26 cellular contexts compared by ENCODE assay signal in the genomic region with DNA sequence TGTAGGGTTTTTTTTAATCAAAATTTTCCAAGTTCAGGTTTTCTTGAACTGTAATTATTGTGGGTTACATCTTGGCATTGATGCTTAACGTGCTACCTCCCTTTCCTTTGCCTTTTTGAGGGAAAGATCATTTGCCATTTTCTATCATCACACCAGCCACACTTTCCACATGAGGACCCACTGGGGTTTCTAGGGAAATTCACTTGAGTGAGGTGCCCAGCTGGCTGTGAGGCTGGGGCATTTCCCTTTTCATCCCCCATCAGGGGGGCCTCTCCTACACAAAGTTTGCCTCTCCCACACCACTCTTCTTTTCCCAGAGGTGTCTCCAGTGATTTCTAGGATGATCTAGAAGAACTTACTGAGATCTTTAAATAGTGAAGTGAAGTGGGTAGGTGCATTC.
DNase-seq lines count a peak whose midpoint lies in the region; ATAC-seq and TF ChIP-seq lines count a peak whose summit lies in the region.
"Had no signal": no experiment of that assay in that cellular context is flagged by ENCODE, and none has a peak within 500 bp of the region (broad histone marks: within the 10 kb centered on the region; RNA-seq: fewer than 3 reads in every experiment).

No MANE protein-coding gene starts in this region.

- H2BK20ac ChIP-seq in IMR-90 (ENCODE audit: low read depth, low read length), result peak overlapping the region; percentile 57

- H3K9me1 ChIP-seq in IMR-90 (ENCODE audit: insufficient read depth, low read length), result peaks cover 10% of the 10 kb centered on the region

- H3K27ac Mint-ChIP-seq in stimulated activated naive B cell treated with anti-CD40 and anti-IgM and Interleukin-4, amounts not matched to agents 10 μg/mL and 1 μg/mL and 100 μg/mL, for 72 hours, result peak overlapping the region; percentile 91
- no peak overlapping the region for H3K27ac Mint-ChIP-seq in activated CD8-positive, alpha-beta memory T cell treated with anti-CD3 and anti-CD28 coated beads, Interleukin-2, amount 10 ng/mL, durations not matched to agents 7 days and 5 days
- H3K27ac Mint-ChIP-seq: activated CD8-positive, alpha-beta T cell treated with anti-CD3 and anti-CD28 coated beads, Interleukin-2, amount 10 ng/mL, durations not matched to agents 7 days and 5 days; activated naive CD4-positive, alpha-beta T cell treated with anti-CD3 and anti-CD28 coated beads, Interleukin-2, amount 50 U/mL, for 24 hours; activated T-cell treated with anti-CD3 and anti-CD28 coated beads, Interleukin-2, amount 50 U/mL, for 72 hours; type B pancreatic cell had no signal

- no TSS peak for BruUV-seq in IMR-90 (replicated peaks; lab: Mats Ljungman, UMichigan)

- H3K27me3 ChIP-seq in IMR-90 (ENCODE audit: control insufficient read depth, insufficient read depth, low read length), result peaks cover 2% of the 10 kb centered on the region; the same call in 1 of the 2 replicates
- H3K27me3 ChIP-seq: ascending aorta, spleen had no signal

- no peak overlapping the region for H2BK5ac ChIP-seq in IMR-90 (ENCODE audit: low read depth, low read length, poor library complexity, severe bottlenecking)

- H3K4me3 Mint-ChIP-seq in stimulated activated naive B cell treated with anti-CD40 and anti-IgM and Interleukin-4, amounts not matched to agents 10 μg/mL and 1 μg/mL and 100 μg/mL, for 72 hours, result peak overlapping the region; percentile 36 to 55
- H3K4me3 Mint-ChIP-seq in activated T-cell treated with anti-CD3 and anti-CD28 coated beads, Interleukin-2, amount 50 U/mL, for 4 hours, result no peak overlapping the region
- no peak overlapping the region for H3K4me3 Mint-ChIP-seq in activated CD8-positive, alpha-beta memory T cell treated with anti-CD3 and anti-CD28 coated beads, Interleukin-2, amount 10 ng/mL, durations not matched to agents 7 days and 5 days
- H3K4me3 Mint-ChIP-seq: activated CD8-positive, alpha-beta T cell treated with anti-CD3 and anti-CD28 coated beads, Interleukin-2, amount 10 ng/mL, durations not matched to agents 7 days and 5 days; activated naive CD4-positive, alpha-beta T cell treated with anti-CD3 and anti-CD28 coated beads, Interleukin-2, amount 50 U/mL, for 24 hours; activated T-cell treated with anti-CD3 and anti-CD28 coated beads, Interleukin-2, amount 50 U/mL, for 72 hours; type B pancreatic cell had no signal

- H3K4me1 Mint-ChIP-seq in stimulated activated naive B cell treated with anti-CD40 and anti-IgM and Interleukin-4, amounts not matched to agents 10 μg/mL and 1 μg/mL and 100 μg/mL, for 72 hours, result peaks cover 30 to 41% of the 10 kb centered on the region in 2 donors
- H3K4me1 Mint-ChIP-seq in activated T-cell treated with anti-CD3 and anti-CD28 coated beads, Interleukin-2, amount 50 U/mL, for 4 hours (ENCODE audit: low read depth), result no peaks in the 10 kb centered on the region
- no peaks in the 10 kb centered on the region for H3K4me1 Mint-ChIP-seq in activated CD8-positive, alpha-beta memory T cell treated with anti-CD3 and anti-CD28 coated beads, Interleukin-2, amount 10 ng/mL, durations not matched to agents 7 days and 5 days
- H3K4me1 Mint-ChIP-seq: activated naive CD4-positive, alpha-beta T cell treated with anti-CD3 and anti-CD28 coated beads, Interleukin-2, amount 50 U/mL, for 24 hours had no signal

- DNase-seq in IMR-90 (no peak), NK-92 (lab: John Stamatoyannopoulos, UW; ENCODE audit: unreplicated experiment) (no peak), NCI-H2029 treated with DMSO at 0.1 percent for 48 hours (lab: John Stamatoyannopoulos, UW) (no peak)
- peak; percentile 65 for DNase-seq in stimulated activated naive B cell treated with anti-CD40 and anti-IgM and Interleukin-4, amounts not matched to agents 10 μg/mL and 1 μg/mL and 100 μg/mL, for 72 hours
- no peak for DNase-seq in activated T-cell treated with anti-CD3 and anti-CD28 coated beads, Interleukin-2, amount 50 U/mL, for 4 hours
- DNase-seq in activated CD8-positive, alpha-beta memory T cell treated with anti-CD3 and anti-CD28 coated beads, Interleukin-2, amount 10 ng/mL, durations not matched to agents 7 days and 5 days, result no peak
- DNase-seq: activated CD4-positive, CD25-positive, alpha-beta regulatory T cell treated with anti-CD3 and anti-CD28 coated beads, Interleukin-2, amount 50 U/mL, for 72 hours; activated CD8-positive, alpha-beta T cell treated with anti-CD3 and anti-CD28 coated beads, Interleukin-2, amount 10 ng/mL, durations not matched to agents 7 days and 5 days; activated T-cell treated with anti-CD3 and anti-CD28 coated beads, Interleukin-2, amount 50 U/mL, for 72 hours; COR-L47; foreskin melanocyte; HCEC 1CT; hippocampal formation; Kasumi-1; lower lobe of right lung; NCI-H1092; NCI-H2081 treated with DMSO at 0.1 percent for 48 hours; NCI-H446 treated with DMSO at 0.1 percent for 48 hours; spleen; stimulated activated CD4-positive, alpha-beta T cell treated with anti-CD3 and anti-CD28 coated beads, Interleukin-4, amount 100 ng/mL, for 4 hours had no signal

- no peak overlapping the region for H3K4me2 ChIP-seq in IMR-90 (ENCODE audit: low read depth, low read length)

- CTCF ChIA-PET in IMR-90 (lab: Yijun Ruan, JAX), result interaction anchor here (1.5 kb wide), 1 partner anchor 15 kb away, joined by 3 read pairs; no protein-coding TSS in a partner anchor
- CTCF ChIA-PET in activated CD8-positive, alpha-beta memory T cell treated with anti-CD3 and anti-CD28 coated beads, Interleukin-2, amount 10 ng/mL, durations not matched to agents 7 days and 5 days (lab: Charles Lee), result interaction anchor here (1.5 kb wide), 1 partner anchor 22 kb away, joined by 3 read pairs; no protein-coding TSS in a partner anchor

- peak overlapping the region; percentile 85 for H4K5ac ChIP-seq in IMR-90 (ENCODE audit: low read depth, low read length)

- H3K27ac ChIP-seq in IMR-90 (ENCODE audit: insufficient read depth, low read length), result peak overlapping the region; percentile 41; the same call in 1 of the 2 replicates
- H3K27ac ChIP-seq: ascending aorta, lower lobe of right lung, spleen had no signal

- no peak overlapping the region for H3K56ac ChIP-seq in IMR-90 (ENCODE audit: extremely low read depth, insufficient read depth, low read length)

- peak overlapping the region; percentile 74 for H3K14ac ChIP-seq in IMR-90 (replicated peaks; ENCODE audit: low read depth, low read length)

- TF ChIP-seq POLR2A in IMR-90 (IDR thresholded peaks at IDR 0.05; ENCODE audit: low read depth, low read length), result no peak

- peak overlapping the region; percentile 69 for H3K18ac ChIP-seq in IMR-90 (ENCODE audit: low read depth, low read length)

- H2AK5ac ChIP-seq in IMR-90 (ENCODE audit: low read depth, low read length), result peak overlapping the region; percentile 76; the same call in 1 of the 2 replicates

- peak overlapping the region; percentile 40 for H4K91ac ChIP-seq in IMR-90 (ENCODE audit: insufficient read depth, low read depth, low read length)

- peak overlapping the region; percentile 61 for H2BK120ac ChIP-seq in IMR-90 (ENCODE audit: low read depth, low read length)

- H3K27me3 Mint-ChIP-seq in stimulated activated naive B cell treated with anti-CD40 and anti-IgM and Interleukin-4, amounts not matched to agents 10 μg/mL and 1 μg/mL and 100 μg/mL, for 72 hours, result peaks cover 4 to 6% of the 10 kb centered on the region in 2 donors
- H3K27me3 Mint-ChIP-seq in activated T-cell treated with anti-CD3 and anti-CD28 coated beads, Interleukin-2, amount 50 U/mL, for 4 hours (ENCODE audit: low read depth), result no peaks in the 10 kb centered on the region
- no peaks in the 10 kb centered on the region for H3K27me3 Mint-ChIP-seq in activated CD8-positive, alpha-beta memory T cell treated with anti-CD3 and anti-CD28 coated beads, Interleukin-2, amount 10 ng/mL, durations not matched to agents 7 days and 5 days

- no peak overlapping the region for H3K4me3 ChIP-seq in IMR-90 (ENCODE audit: insufficient read depth, low read depth, low read length)
- H3K4me3 ChIP-seq: ascending aorta, lower lobe of right lung, spleen had no signal

- TF ChIP-seq CTCF in IMR-90 (conservative IDR thresholded peaks at IDR 0.05; ENCODE audit: low read depth, low read length), result no peak

- H3K9ac ChIP-seq in IMR-90 (ENCODE audit: low read depth, low read length), result no peak overlapping the region

- H3K36me3 Mint-ChIP-seq in stimulated activated naive B cell treated with anti-CD40 and anti-IgM and Interleukin-4, amounts not matched to agents 10 μg/mL and 1 μg/mL and 100 μg/mL, for 72 hours, result peaks cover 3 to 11% of the 10 kb centered on the region in 2 donors
- no peaks in the 10 kb centered on the region for H3K36me3 Mint-ChIP-seq in activated T-cell treated with anti-CD3 and anti-CD28 coated beads, Interleukin-2, amount 50 U/mL, for 4 hours (ENCODE audit: insufficient read depth)
- no peaks in the 10 kb centered on the region for H3K36me3 Mint-ChIP-seq in activated CD8-positive, alpha-beta memory T cell treated with anti-CD3 and anti-CD28 coated beads, Interleukin-2, amount 10 ng/mL, durations not matched to agents 7 days and 5 days
- H3K36me3 Mint-ChIP-seq: activated naive CD4-positive, alpha-beta T cell treated with anti-CD3 and anti-CD28 coated beads, Interleukin-2, amount 50 U/mL, for 24 hours; type B pancreatic cell had no signal

- peaks cover 3 to 4% of the 10 kb centered on the region in 2 donors for H3K9me3 Mint-ChIP-seq in stimulated activated naive B cell treated with anti-CD40 and anti-IgM and Interleukin-4, amounts not matched to agents 10 μg/mL and 1 μg/mL and 100 μg/mL, for 72 hours
- peaks cover 4% of the 10 kb centered on the region for H3K9me3 Mint-ChIP-seq in activated T-cell treated with anti-CD3 and anti-CD28 coated beads, Interleukin-2, amount 50 U/mL, for 4 hours
- no peaks in the 10 kb centered on the region for H3K9me3 Mint-ChIP-seq in activated CD8-positive, alpha-beta memory T cell treated with anti-CD3 and anti-CD28 coated beads, Interleukin-2, amount 10 ng/mL, durations not matched to agents 7 days and 5 days (ENCODE audit: low read depth)
- H3K9me3 Mint-ChIP-seq: activated naive CD4-positive, alpha-beta T cell treated with anti-CD3 and anti-CD28 coated beads, Interleukin-2, amount 50 U/mL, for 24 hours; type B pancreatic cell had no signal

- no peaks in the 10 kb centered on the region for H3K9me3 ChIP-seq in IMR-90 (ENCODE audit: control insufficient read depth, insufficient read depth, low read length)
- H3K9me3 ChIP-seq: ascending aorta, lower lobe of right lung, spleen had no signal

- H3K23ac ChIP-seq in IMR-90 (ENCODE audit: low read depth, low read length), result no peak overlapping the region

- peaks cover 20% of the 10 kb centered on the region for H3K4me1 ChIP-seq in IMR-90 (ENCODE audit: control insufficient read depth, insufficient read depth, low read length)
- H3K4me1 ChIP-seq: ascending aorta, lower lobe of right lung, spleen had no signal

- H3K79me1 ChIP-seq in IMR-90 (ENCODE audit: low read depth in 1 of 2, low read length in 2 of 2), result no peaks in the 10 kb centered on the region

- no peaks in the 10 kb centered on the region for H3K36me3 ChIP-seq in IMR-90 (ENCODE audit: control insufficient read depth, insufficient read depth, low read length)
- H3K36me3 ChIP-seq: ascending aorta, lower lobe of right lung, spleen had no signal

- peak overlapping the region; percentile 68 for H3K4ac ChIP-seq in IMR-90 (ENCODE audit: low read depth, low read length)

- POLR2A ChIA-PET in IMR-90 (lab: Charles Lee; ENCODE audit: unreplicated experiment), result no interaction called here

- WGBS in IMR-90 (ENCODE audit: extremely low coverage in 2 of 2, insufficient read length in 1 of 2), 2 experiments, result no CpG with 5 or more reads among the region's 1 CpG

- H2AFZ ChIP-seq in IMR-90 (replicated peaks; ENCODE audit: low read length, poor library complexity), result no peak overlapping the region

- TF ChIP-seq RAD21 in IMR-90 (IDR thresholded peaks at IDR 0.05; ENCODE audit: low read length), result no peak

- peak overlapping the region; percentile 45; the same call in 2 of the 3 replicates for H2BK15ac ChIP-seq in IMR-90 (ENCODE audit: low read depth, low read length)

- ATAC-seq in GM18868 (IDR thresholded peaks at IDR 0.05; ENCODE audit: unreplicated experiment) (peak; percentile 56), HG02642 (IDR thresholded peaks at IDR 0.05; ENCODE audit: poor library complexity, unreplicated experiment) (peak; percentile 45), IMR-90 (ENCODE audit: low read depth) (no peak)
- peak; percentile 73 to 74 for ATAC-seq in stimulated activated naive B cell treated with anti-CD40 and anti-IgM and Interleukin-4, amounts not matched to agents 10 μg/mL and 1 μg/mL and 100 μg/mL, for 72 hours (replicated peaks)
- ATAC-seq in activated T-cell treated with anti-CD3 and anti-CD28 coated beads, Interleukin-2, amount 50 U/mL, for 4 hours, result no peak
- ATAC-seq in activated CD8-positive, alpha-beta memory T cell treated with anti-CD3 and anti-CD28 coated beads, Interleukin-2, amount 10 ng/mL, durations not matched to agents 7 days and 5 days, result no peak
- ATAC-seq: activated CD8-positive, alpha-beta T cell treated with anti-CD3 and anti-CD28 coated beads, Interleukin-2, amount 10 ng/mL, durations not matched to agents 7 days and 5 days; activated T-cell treated with anti-CD3 and anti-CD28 coated beads, Interleukin-2, amount 50 U/mL, for 72 hours; SK-N-SH treated with all-trans-retinoic acid at 6 μM for 48 hours had no signal

- no peaks in the 10 kb centered on the region for H4K20me1 ChIP-seq in IMR-90 (ENCODE audit: insufficient read depth, low read length)

- intact Hi-C loops in IMR-90 (cut with micrococcal nuclease), result loop anchor here (5.0 kb wide), 2 partner anchors 79 to 331 kb away; no protein-coding TSS in a partner anchor

- H2AK9ac ChIP-seq in IMR-90 (replicated peaks; ENCODE audit: low read depth, low read length, poor library complexity), result no peak overlapping the region

- H4K8ac ChIP-seq in IMR-90 (ENCODE audit: low read depth in 2 of 2, low read length in 2 of 2), result peak overlapping the region; percentile 17 to 60; a peak in 2 of 4 replicates

- in situ Hi-C loops in IMR-90 (cut with MboI; ENCODE audit: low sequenced_read_pairs), result no loop called here

- dilution Hi-C loops in IMR-90 (cut with HindIII; ENCODE audit: low sequenced_read_pairs, unreplicated experiment), result no loop called here

Comparison
In these comparisons a context has a peak if more than half of its experiments do, and no peak if none do; other contexts are left out.
1. ATAC-seq: peak in GM18868 (single experiment), HG02642 (single experiment) and stimulated activated naive B cell treated with anti-CD40 and anti-IgM and Interleukin-4, amounts not matched to agents 10 μg/mL and 1 μg/mL and 100 μg/mL, for 72 hours (2 of 2); none in IMR-90 (single experiment), activated T-cell treated with anti-CD3 and anti-CD28 coated beads, Interleukin-2, amount 50 U/mL, for 4 hours (0 of 2) and activated CD8-positive, alpha-beta memory T cell treated with anti-CD3 and anti-CD28 coated beads, Interleukin-2, amount 10 ng/mL, durations not matched to agents 7 days and 5 days (single experiment).
2. H3K4me3 Mint-ChIP-seq: peak in stimulated activated naive B cell treated with anti-CD40 and anti-IgM and Interleukin-4, amounts not matched to agents 10 μg/mL and 1 μg/mL and 100 μg/mL, for 72 hours (2 of 2); none in activated T-cell treated with anti-CD3 and anti-CD28 coated beads, Interleukin-2, amount 50 U/mL, for 4 hours (single experiment) and activated CD8-positive, alpha-beta memory T cell treated with anti-CD3 and anti-CD28 coated beads, Interleukin-2, amount 10 ng/mL, durations not matched to agents 7 days and 5 days (single experiment).